Comparison of ENCODE assay signal across 1 cellular context in the genomic region with DNA sequence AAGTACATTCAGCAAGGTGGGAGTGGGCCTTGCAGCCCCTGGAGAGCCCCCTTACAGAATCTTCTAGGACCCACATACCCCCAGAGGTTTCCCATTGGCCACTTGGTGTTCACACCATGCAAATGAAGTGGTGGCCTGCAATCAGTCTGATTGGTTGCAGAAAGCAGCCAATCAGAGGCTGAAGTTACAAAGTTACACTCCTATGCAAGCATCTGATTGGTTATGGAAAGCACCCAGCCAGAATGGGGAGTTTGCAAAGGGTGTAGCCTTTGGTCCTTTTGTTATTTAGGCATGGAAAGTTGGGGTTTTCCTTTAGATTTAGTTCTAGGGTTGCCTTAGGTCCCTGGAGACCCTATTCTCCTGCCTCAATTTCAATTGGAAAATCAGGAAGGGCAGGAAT.
TF ChIP-seq lines count a peak whose summit lies in the region.

No MANE protein-coding gene starts in this region.

TF ChIP-seq in K562, 482 proteins besides CTCF, POLR2A, EP300 and RAD21 (continued from another document):
- no peak for TF ChIP-seq ZNF408 (CRISPR knock-in tag; IDR thresholded peaks at IDR 0.05; ENCODE audit: low read depth)
